In genomic region chr3:114660124-114660523, GRCh38 we compare ENCODE assay signal across 8 cellular contexts.
DNase-seq lines count a peak whose midpoint lies in the region; ATAC-seq and TF ChIP-seq lines count a peak whose summit lies in the region.
"Had no signal": no experiment of that assay in that cellular context is flagged by ENCODE, and none has a peak within 500 bp of the region (broad histone marks: within the 10 kb centered on the region; RNA-seq: fewer than 3 reads in every experiment).

No MANE protein-coding gene starts in this region.

- H3K4me1 Mint-ChIP-seq in endodermal cell (peaks cover 9% of the 10 kb centered on the region), mesothelial cell of epicardium (peaks cover 15% of the 10 kb centered on the region), type B pancreatic cell (ENCODE audit: unreplicated experiment) (peaks cover 21% of the 10 kb centered on the region)

- H3K9me3 ChIP-seq in MG63 (no peaks in the 10 kb centered on the region; the same call in 1 of the 2 replicates), endodermal cell (ENCODE audit: control insufficient read depth, low read length) (no peaks in the 10 kb centered on the region)

- H3K27me3 ChIP-seq in MG63 (no peaks in the 10 kb centered on the region), endodermal cell (ENCODE audit: control insufficient read depth, insufficient read depth, low read length, poor library complexity, severe bottlenecking) (no peaks in the 10 kb centered on the region)

- H3K27me3 Mint-ChIP-seq in endodermal cell (ENCODE audit: insufficient read depth): no peaks in the 10 kb centered on the region
- H3K27me3 Mint-ChIP-seq in mesothelial cell of epicardium (ENCODE audit: low read depth): no peaks in the 10 kb centered on the region
- H3K27me3 Mint-ChIP-seq in type B pancreatic cell: no peaks in the 10 kb centered on the region

- H3K9me3 Mint-ChIP-seq in endodermal cell: peaks cover 1% of the 10 kb centered on the region
- peaks cover 9% of the 10 kb centered on the region for H3K9me3 Mint-ChIP-seq in mesothelial cell of epicardium
- peaks cover 8% of the 10 kb centered on the region for H3K9me3 Mint-ChIP-seq in type B pancreatic cell

- no peak for TF ChIP-seq CTCF in endodermal cell (conservative IDR thresholded peaks at IDR 0.05)
- no peak for TF ChIP-seq CTCF in mesothelial cell of epicardium (IDR thresholded peaks at IDR 0.05; ENCODE audit: unreplicated experiment)
- no peak for TF ChIP-seq CTCF in type B pancreatic cell (conservative IDR thresholded peaks at IDR 0.05)

- H3K36me3 ChIP-seq in MG63 (no peaks in the 10 kb centered on the region), endodermal cell (ENCODE audit: control insufficient read depth, insufficient read depth, low read length) (no peaks in the 10 kb centered on the region)

- H3K4me1 ChIP-seq in endodermal cell (ENCODE audit: control insufficient read depth, insufficient read depth, low read length): no peaks in the 10 kb centered on the region

- H3K4me3 Mint-ChIP-seq in endodermal cell: no peak overlapping the region
- H3K4me3 Mint-ChIP-seq in mesothelial cell of epicardium: no peak overlapping the region
- peak overlapping the region; percentile 7 for H3K4me3 Mint-ChIP-seq in type B pancreatic cell

- DNase-seq in MG63: peak; percentile 38
- DNase-seq in endodermal cell: no peak
- DNase-seq in mesothelial cell of epicardium (ENCODE audit: low spot score in 2 of 2, unreplicated experiment in 2 of 2): no peak
- no peak for DNase-seq in type B pancreatic cell (ENCODE audit: extremely low spot score, unreplicated experiment)
- DNase-seq in RKO (ENCODE audit: low spot score): no peak
- DNase-seq: NCI-H524 treated with DMSO at 0.1 percent for 48 hours had no signal

- no peak for ATAC-seq in HG03139 (IDR thresholded peaks at IDR 0.05; ENCODE audit: unreplicated experiment)
- ATAC-seq in GM19452 (IDR thresholded peaks at IDR 0.05; ENCODE audit: unreplicated experiment): no peak

- H3K9ac ChIP-seq in endodermal cell (ENCODE audit: extremely low read depth, low read length, poor library complexity, severe bottlenecking): no peak overlapping the region

- WGBS in endodermal cell (ENCODE audit: insufficient coverage in 1 of 2, insufficient read length in 1 of 2), 2 experiments: 82 to 89% methylated on average over 5 to 6 of the region's 6 CpGs

- H3K36me3 Mint-ChIP-seq in endodermal cell (ENCODE audit: low read depth) (no peaks in the 10 kb centered on the region), mesothelial cell of epicardium (peaks cover 5% of the 10 kb centered on the region), type B pancreatic cell (no peaks in the 10 kb centered on the region)

- H3K27ac ChIP-seq in endodermal cell (ENCODE audit: low read depth, low read length): peak overlapping the region; percentile 71

- H3K4me3 ChIP-seq in MG63: no peak overlapping the region
- H3K4me3 ChIP-seq in endodermal cell (ENCODE audit: low read length): no peak overlapping the region

- H3K27ac Mint-ChIP-seq in endodermal cell (no peak overlapping the region), mesothelial cell of epicardium (peak overlapping the region; percentile 3), type B pancreatic cell (peak overlapping the region; percentile 46)
